ENCODE assay signal across 1 cellular context in the genomic region with DNA sequence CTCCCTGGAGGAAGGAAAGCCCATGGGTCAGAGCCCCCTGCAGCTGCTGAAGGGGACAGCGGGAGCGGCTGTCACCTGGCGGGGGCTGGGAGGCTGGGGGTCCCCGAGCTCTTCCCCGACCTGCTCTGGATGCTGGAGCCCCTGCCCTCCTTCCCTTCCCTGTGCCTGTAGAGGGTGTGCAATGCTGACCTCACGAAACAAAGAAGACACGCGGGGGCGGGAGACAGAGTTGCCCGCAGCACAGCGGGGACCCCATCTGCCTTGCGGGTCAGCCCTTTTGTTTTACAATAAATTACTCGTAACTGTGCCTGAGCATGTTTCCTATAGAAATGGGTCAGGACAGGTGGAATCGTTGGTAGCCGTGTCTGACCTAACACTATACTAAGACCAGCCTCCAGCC.
TF ChIP-seq lines count a peak whose summit lies in the region.

No MANE protein-coding gene starts in this region.

TF ChIP-seq in H1, 55 proteins besides CTCF, POLR2A, EP300 and RAD21:
- TF ChIP-seq TAF1 (IDR thresholded peaks at IDR 0.05; ENCODE audit: low read depth, low read length) (no peak), EGR1 (IDR thresholded peaks at IDR 0.05; ENCODE audit: borderline replicate concordance, low read depth, low read length) (0 out of 2 replicates have a peak, but pooled peaks have one; percentile 8)
